Comparison of ENCODE assay signal across 24 cellular contexts in genomic region chr12:52515319-52515646, GRCh38. TPM values are rescaled to one million over a fixed set of nuclear protein-coding genes. Genes with fewer than 3 reads are reported as not detected.
"Had no signal": no experiment of that assay in that cellular context is flagged by ENCODE, and none has a peak within 500 bp of the region (broad histone marks: within the 10 kb centered on the region; RNA-seq: fewer than 3 reads in every experiment).

No MANE protein-coding gene starts in this region.

- H3K27ac ChIP-seq: cardiac muscle cell, gastroesophageal sphincter, pancreas, psoas muscle, upper lobe of left lung had no signal

- H3K36me3 Mint-ChIP-seq: stimulated activated memory B cell treated with anti-CD40 and anti-IgM and Interleukin-4, amounts not matched to agents 10 μg/mL and 1 μg/mL and 100 μg/mL, for 72 hours had no signal

- H3K4me1 ChIP-seq: gastroesophageal sphincter, pancreas, psoas muscle, upper lobe of left lung had no signal

- H3K36me3 ChIP-seq: cardiac muscle cell, gastroesophageal sphincter, pancreas, upper lobe of left lung had no signal

- H3K9me3 Mint-ChIP-seq: activated naive CD8-positive, alpha-beta T cell treated with anti-CD3 and anti-CD28 coated beads, Interleukin-2, amount 10 ng/mL, durations not matched to agents 7 days and 5 days had no signal

- H3K9me3 ChIP-seq: upper lobe of left lung had no signal

- H3K27me3 ChIP-seq: pancreas had no signal

- ATAC-seq: gastroesophageal sphincter; left colon; psoas muscle; right cardiac atrium; stimulated activated memory B cell treated with anti-CD40 and anti-IgM and Interleukin-4, amounts not matched to agents 10 μg/mL and 1 μg/mL and 100 μg/mL, for 72 hours; WTC11 had no signal

- DNase-seq: activated naive CD4-positive, alpha-beta T cell treated with Interleukin-2 at 50 U/mL for 16 hours; activated naive CD8-positive, alpha-beta T cell treated with anti-CD3 and anti-CD28 coated beads, Interleukin-2, amount 10 ng/mL, durations not matched to agents 7 days and 5 days; activated T-cell treated with anti-CD3 and anti-CD28 coated beads, Interleukin-2, amount 50 U/mL, for 24 hours; amygdala; hypothalamus; left colon; mesenchymal stem cell; pancreas; psoas muscle; right cardiac atrium; stimulated activated CD4-positive, alpha-beta T cell treated with anti-CD3 and anti-CD28 coated beads, Interleukin-2, amount 100 ng/mL, for 24 hours; T1000 had no signal

- H3K4me3 ChIP-seq: cardiac muscle cell, gastroesophageal sphincter, pancreas, psoas muscle, upper lobe of left lung had no signal

- H3K27ac Mint-ChIP-seq: activated naive CD8-positive, alpha-beta T cell treated with anti-CD3 and anti-CD28 coated beads, Interleukin-2, amount 10 ng/mL, durations not matched to agents 7 days and 5 days; activated T-cell treated with anti-CD3 and anti-CD28 coated beads, Interleukin-2, amount 50 U/mL, for 24 hours; nephron; stimulated activated memory B cell treated with anti-CD40 and anti-IgM and Interleukin-4, amounts not matched to agents 10 μg/mL and 1 μg/mL and 100 μg/mL, for 72 hours; T-helper 1 cell treated with Interleukin-12 subunit alpha and Interleukin-12 subunit beta and Interleukin-4 antibody, amounts not matched to agents 30 μg/mL and 1 μg/mL, for 36 hours; WTC11 had no signal

RNA-seq across cellular contexts. Expression of gene KRT5, which starts 4.9 kb away (rescaled TPM):
- total RNA-seq: activated naive CD8-positive, alpha-beta T cell treated with anti-CD3 and anti-CD28 coated beads, Interleukin-2, amount 10 ng/mL, durations not matched to agents 7 days and 5 days; cardiac muscle cell; chondrocyte; epithelial cell of proximal tubule; right cardiac atrium; WTC11 had no signal

RNA-seq across cellular contexts. Expression of gene KRT6A, which starts 22.2 kb away (rescaled TPM):
- total RNA-seq: activated naive CD8-positive, alpha-beta T cell treated with anti-CD3 and anti-CD28 coated beads, Interleukin-2, amount 10 ng/mL, durations not matched to agents 7 days and 5 days; cardiac muscle cell; chondrocyte; epithelial cell of proximal tubule; left colon; mononuclear cell; myocyte; right cardiac atrium; WTC11 had no signal
- polyA plus RNA-seq: right cardiac atrium had no signal

RNA-seq across cellular contexts. Expression of gene KRT71, which starts 37.7 kb away (rescaled TPM):
- total RNA-seq: activated naive CD8-positive, alpha-beta T cell treated with anti-CD3 and anti-CD28 coated beads, Interleukin-2, amount 10 ng/mL, durations not matched to agents 7 days and 5 days; cardiac muscle cell; chondrocyte; epithelial cell of proximal tubule; gastroesophageal sphincter; left colon; mononuclear cell; myocyte; pancreas; psoas muscle; right cardiac atrium; skeletal muscle tissue; upper lobe of left lung; WTC11 had no signal
- polyA plus RNA-seq: cardiac muscle cell, pancreas, psoas muscle, right cardiac atrium had no signal

RNA-seq across cellular contexts. Expression of gene KRT6C, which starts 41.7 kb away (rescaled TPM):
- total RNA-seq: activated naive CD8-positive, alpha-beta T cell treated with anti-CD3 and anti-CD28 coated beads, Interleukin-2, amount 10 ng/mL, durations not matched to agents 7 days and 5 days; cardiac muscle cell; chondrocyte; epithelial cell of proximal tubule; left colon; mononuclear cell; myocyte; pancreas; right cardiac atrium; skeletal muscle tissue; upper lobe of left lung; WTC11 had no signal
- polyA plus RNA-seq: cardiac muscle cell, pancreas, right cardiac atrium had no signal

RNA-seq across cellular contexts. Expression of gene KRT74, which starts 58.4 kb away (rescaled TPM):
- total RNA-seq: activated naive CD8-positive, alpha-beta T cell treated with anti-CD3 and anti-CD28 coated beads, Interleukin-2, amount 10 ng/mL, durations not matched to agents 7 days and 5 days; cardiac muscle cell; chondrocyte; epithelial cell of proximal tubule; gastroesophageal sphincter; left colon; myocyte; pancreas; psoas muscle; skeletal muscle tissue; upper lobe of left lung; WTC11 had no signal
- polyA plus RNA-seq: cardiac muscle cell, pancreas, psoas muscle had no signal
